In genomic region chr17:29558139-29558538, GRCh38 we compare ENCODE assay signal across 8 cellular contexts. TPM values are rescaled to one million over a fixed set of nuclear protein-coding genes. Genes with fewer than 3 reads are reported as not detected.
DNase-seq lines count a peak whose midpoint lies in the region; ATAC-seq and TF ChIP-seq lines count a peak whose summit lies in the region.
"Not testable (repeated sequence)": the region's sequence is repeated elsewhere in the genome, so short reads cannot be mapped to it uniquely, and the experiment has no call there.

No MANE protein-coding gene starts in this region.

- DNase-seq in activated B cell treated with CpG ODN at 0.5 μM for 24 hours; activated T-cell treated with anti-CD3 and anti-CD28 coated beads, Interleukin-2, amount 50 U/mL, for 24 hours; activated naive CD8-positive, alpha-beta T cell treated with anti-CD3 and anti-CD28 coated beads, Interleukin-2, amount 50 U/mL, for 24 hours; effector memory CD8-positive, alpha-beta T cell; naive B cell; stimulated activated effector memory CD8-positive, alpha-beta T cell treated with anti-CD3 and anti-CD28 coated beads, Interleukin-12 subunit alpha, Interleukin-12 subunit beta, amount 100 ng/mL, for 72 hours (ENCODE audit: low spot score in 2 of 2): not testable (repeated sequence)

- H3K27me3 Mint-ChIP-seq in activated B cell treated with CpG ODN at 0.5 μM for 24 hours; activated T-cell treated with anti-CD3 and anti-CD28 coated beads, Interleukin-2, amount 50 U/mL, for 24 hours; activated naive CD8-positive, alpha-beta T cell treated with anti-CD3 and anti-CD28 coated beads, Interleukin-2, amount 50 U/mL, for 24 hours; effector memory CD8-positive, alpha-beta T cell; naive B cell: not testable (repeated sequence)

- H3K9me3 Mint-ChIP-seq in activated B cell treated with CpG ODN at 0.5 μM for 24 hours; activated T-cell treated with anti-CD3 and anti-CD28 coated beads, Interleukin-2, amount 50 U/mL, for 24 hours; activated naive CD8-positive, alpha-beta T cell treated with anti-CD3 and anti-CD28 coated beads, Interleukin-2, amount 50 U/mL, for 24 hours; effector memory CD8-positive, alpha-beta T cell; naive B cell; stimulated activated effector memory CD8-positive, alpha-beta T cell treated with anti-CD3 and anti-CD28 coated beads, Interleukin-12 subunit alpha, Interleukin-12 subunit beta, amount 100 ng/mL, for 72 hours: not testable (repeated sequence)

- not testable (repeated sequence) for ATAC-seq in activated B cell treated with CpG ODN at 0.5 μM for 24 hours (ENCODE audit: low read depth); activated naive CD8-positive, alpha-beta T cell treated with anti-CD3 and anti-CD28 coated beads, Interleukin-2, amount 50 U/mL, for 24 hours; effector memory CD8-positive, alpha-beta T cell (replicated peaks); naive B cell (ENCODE audit: low read depth in 2 of 2); stimulated activated effector memory CD8-positive, alpha-beta T cell treated with anti-CD3 and anti-CD28 coated beads, Interleukin-12 subunit alpha, Interleukin-12 subunit beta, amount 100 ng/mL, for 72 hours

- not testable (repeated sequence) for H4K20me1 ChIP-seq in BLaER1

- H3K27ac ChIP-seq in BLaER1: peak overlapping the region; percentile 96
- H3K27ac ChIP-seq in HEK293 (ENCODE audit: extremely low read depth, low read depth, low read length): not testable (repeated sequence)

- peaks cover 20% of the 10 kb centered on the region for H3K36me3 ChIP-seq in BLaER1
- H3K36me3 ChIP-seq in HEK293 (ENCODE audit: control insufficient read depth in 2 of 2, insufficient read depth in 1 of 2, low read length in 2 of 2): peaks cover 9 to 12% of the 10 kb centered on the region in 2 experiments

- not testable (repeated sequence) for H3K4me3 ChIP-seq in BLaER1; HEK293 (ENCODE audit: low read depth, low read length)

- not testable (repeated sequence) for TF ChIP-seq CTCF in HEK293 (tag by site-specific recombination; IDR thresholded peaks at IDR 0.05); activated B cell treated with CpG ODN at 0.5 μM for 24 hours (IDR thresholded peaks at IDR 0.05)

- intact Hi-C loops in activated B cell treated with CpG ODN at 0.5 μM for 24 hours (cut with micrococcal nuclease): not testable (repeated sequence)

- H3K9me3 ChIP-seq in BLaER1; HEK293 (ENCODE audit: control insufficient read depth, insufficient read depth, low read depth, low read length): not testable (repeated sequence)

- POLR2A ChIA-PET in HEK293 (lab: Yijun Ruan, JAX): interaction anchor here (1.1 to 2.1 kb wide), 2 partner anchors 8 to 27 kb away, joined by 3 to 11 read pairs; partner anchors contain the start of gene ABHD15
- POLR2A ChIA-PET in activated B cell treated with CpG ODN at 0.5 μM for 24 hours (lab: Charles Lee): not testable (repeated sequence)

- CTCF ChIA-PET in HEK293 (lab: Yijun Ruan, JAX): interaction anchor here (1.1 to 1.7 kb wide), 2 partner anchors 188 to 201 kb away, joined by 3 read pairs; no protein-coding TSS in a partner anchor
- CTCF ChIA-PET in activated B cell treated with CpG ODN at 0.5 μM for 24 hours (lab: Charles Lee): not testable (repeated sequence)

- not testable (repeated sequence) for H3K9ac ChIP-seq in BLaER1

- H3K4me2 ChIP-seq in BLaER1: peak overlapping the region; percentile 97

- H3K4me3 Mint-ChIP-seq in activated B cell treated with CpG ODN at 0.5 μM for 24 hours; activated T-cell treated with anti-CD3 and anti-CD28 coated beads, Interleukin-2, amount 50 U/mL, for 24 hours; activated naive CD8-positive, alpha-beta T cell treated with anti-CD3 and anti-CD28 coated beads, Interleukin-2, amount 50 U/mL, for 24 hours; effector memory CD8-positive, alpha-beta T cell; stimulated activated effector memory CD8-positive, alpha-beta T cell treated with anti-CD3 and anti-CD28 coated beads, Interleukin-12 subunit alpha, Interleukin-12 subunit beta, amount 100 ng/mL, for 72 hours: not testable (repeated sequence)
- peak overlapping the region in 7 of 8 donors; percentile 22 to 79 (median 63) for H3K4me3 Mint-ChIP-seq in naive B cell

- not testable (repeated sequence) for H3K36me3 Mint-ChIP-seq in activated B cell treated with CpG ODN at 0.5 μM for 24 hours (ENCODE audit: low read depth); activated naive CD8-positive, alpha-beta T cell treated with anti-CD3 and anti-CD28 coated beads, Interleukin-2, amount 50 U/mL, for 24 hours (ENCODE audit: low read depth); naive B cell
- peaks cover 30% of the 10 kb centered on the region for H3K36me3 Mint-ChIP-seq in activated T-cell treated with anti-CD3 and anti-CD28 coated beads, Interleukin-2, amount 50 U/mL, for 24 hours (ENCODE audit: low read depth)
- H3K36me3 Mint-ChIP-seq in effector memory CD8-positive, alpha-beta T cell (ENCODE audit: insufficient read depth): peaks cover 20% of the 10 kb centered on the region
- peaks cover 42% of the 10 kb centered on the region for H3K36me3 Mint-ChIP-seq in stimulated activated effector memory CD8-positive, alpha-beta T cell treated with anti-CD3 and anti-CD28 coated beads, Interleukin-12 subunit alpha, Interleukin-12 subunit beta, amount 100 ng/mL, for 72 hours

- H3K4me1 ChIP-seq in BLaER1: peaks cover 65% of the 10 kb centered on the region
- H3K4me1 ChIP-seq in HEK293 (ENCODE audit: control insufficient read depth, insufficient read depth, low read length): not testable (repeated sequence)

- peaks cover 68% of the 10 kb centered on the region for H3K4me1 Mint-ChIP-seq in activated B cell treated with CpG ODN at 0.5 μM for 24 hours
- peaks cover 29% of the 10 kb centered on the region for H3K4me1 Mint-ChIP-seq in activated T-cell treated with anti-CD3 and anti-CD28 coated beads, Interleukin-2, amount 50 U/mL, for 24 hours (ENCODE audit: low read depth)
- H3K4me1 Mint-ChIP-seq in activated naive CD8-positive, alpha-beta T cell treated with anti-CD3 and anti-CD28 coated beads, Interleukin-2, amount 50 U/mL, for 24 hours: peaks cover 41% of the 10 kb centered on the region
- H3K4me1 Mint-ChIP-seq in effector memory CD8-positive, alpha-beta T cell (ENCODE audit: low read depth in 2 of 2): peaks cover 24 to 38% of the 10 kb centered on the region in 2 donors
- H3K4me1 Mint-ChIP-seq in naive B cell: peaks cover 54 to 78% (median 65%) of the 10 kb centered on the region in 3 donors
- H3K4me1 Mint-ChIP-seq in stimulated activated effector memory CD8-positive, alpha-beta T cell treated with anti-CD3 and anti-CD28 coated beads, Interleukin-12 subunit alpha, Interleukin-12 subunit beta, amount 100 ng/mL, for 72 hours: peaks cover 41% of the 10 kb centered on the region

- H3K27me3 ChIP-seq in BLaER1: not testable (repeated sequence)

- H3K27ac Mint-ChIP-seq in activated B cell treated with CpG ODN at 0.5 μM for 24 hours: peak overlapping the region; percentile 66
- H3K27ac Mint-ChIP-seq in activated T-cell treated with anti-CD3 and anti-CD28 coated beads, Interleukin-2, amount 50 U/mL, for 24 hours: peak overlapping the region; percentile 67
- peak overlapping the region; percentile 7 for H3K27ac Mint-ChIP-seq in activated naive CD8-positive, alpha-beta T cell treated with anti-CD3 and anti-CD28 coated beads, Interleukin-2, amount 50 U/mL, for 24 hours
- H3K27ac Mint-ChIP-seq in effector memory CD8-positive, alpha-beta T cell: peak overlapping the region; percentile 76 to 81
- peak overlapping the region; percentile 57 to 97 (median 90) for H3K27ac Mint-ChIP-seq in naive B cell
- peak overlapping the region; percentile 46 for H3K27ac Mint-ChIP-seq in stimulated activated effector memory CD8-positive, alpha-beta T cell treated with anti-CD3 and anti-CD28 coated beads, Interleukin-12 subunit alpha, Interleukin-12 subunit beta, amount 100 ng/mL, for 72 hours

TF ChIP-seq in HEK293, 187 proteins besides CTCF, POLR2A, EP300 and RAD21:
- TF ChIP-seq ZNF366 (tag by site-specific recombination; conservative IDR thresholded peaks at IDR 0.05): peak; percentile 98
TF ChIP-seq in HEK293: peak in this region for 1; not testable (repeated sequence) for 186.

RNA-seq across cellular contexts. Expression of gene ABHD15, which starts 8.7 kb away (rescaled TPM):
- 11.0 and 11.2 TPM in 2 replicates for total RNA-seq in activated B cell treated with CpG ODN at 0.5 μM for 24 hours
- 10 to 100 TPM; 15.1 to 45.2 (median 20.3) TPM for polyA plus RNA-seq in naive B cell (ENCODE audit: low read depth in 6 of 6)

RNA-seq across cellular contexts. Expression of gene TP53I13, which starts 10.4 kb away (rescaled TPM):
- 65.1 and 71.2 TPM in 2 replicates for total RNA-seq in activated B cell treated with CpG ODN at 0.5 μM for 24 hours
- 10 to 100 TPM; 28.1 to 41.5 (median 38.4) TPM for polyA plus RNA-seq in naive B cell (ENCODE audit: low read depth in 6 of 6)

RNA-seq across cellular contexts. Expression of gene GIT1, which starts 31.3 kb away (rescaled TPM):
- 41.7 and 45.3 TPM in 2 replicates for total RNA-seq in activated B cell treated with CpG ODN at 0.5 μM for 24 hours
- 10 to 100 TPM in 1 of 6 donors, 1 to 10 TPM in 5; 1.6 to 12.9 (median 4.4) TPM for polyA plus RNA-seq in naive B cell (ENCODE audit: low read depth in 6 of 6)

RNA-seq across cellular contexts. Expression of gene ANKRD13B, which starts 34.8 kb away (rescaled TPM):
- 3.5 and 5.2 TPM in 2 replicates for total RNA-seq in activated B cell treated with CpG ODN at 0.5 μM for 24 hours
- polyA plus RNA-seq in naive B cell (ENCODE audit: low read depth in 6 of 6): not detected

Comparison
In these comparisons a context has a peak if more than half of its experiments do, and no peak if none do; other contexts are left out.
1. H3K27ac Mint-ChIP-seq: peak in every context shown above with its lines; median percentile 90 in naive B cell; 78 in effector memory CD8-positive, alpha-beta T cell; 67 in activated T-cell treated with anti-CD3 and anti-CD28 coated beads, Interleukin-2, amount 50 U/mL, for 24 hours; 66 in activated B cell treated with CpG ODN at 0.5 μM for 24 hours; 46 in stimulated activated effector memory CD8-positive, alpha-beta T cell treated with anti-CD3 and anti-CD28 coated beads, Interleukin-12 subunit alpha, Interleukin-12 subunit beta, amount 100 ng/mL, for 72 hours; 7 in activated naive CD8-positive, alpha-beta T cell treated with anti-CD3 and anti-CD28 coated beads, Interleukin-2, amount 50 U/mL, for 24 hours.